Comparison of ENCODE assay signal across 20 cellular contexts in genomic region chr6:9461161-9461560, GRCh38.
"Had no signal": no experiment of that assay in that cellular context is flagged by ENCODE, and none has a peak within 500 bp of the region (broad histone marks: within the 10 kb centered on the region; RNA-seq: fewer than 3 reads in every experiment).

No MANE protein-coding gene starts in this region.

- H3K27ac ChIP-seq: neutrophil, spleen, testis, tibial nerve, upper lobe of right lung, vagina had no signal

- H3K4me1 Mint-ChIP-seq: naive thymus-derived CD8-positive, alpha-beta T cell; stimulated activated memory B cell treated with anti-CD40 and anti-IgM and Interleukin-4, amounts not matched to agents 10 μg/mL and 1 μg/mL and 100 μg/mL, for 72 hours had no signal

- H3K4me3 Mint-ChIP-seq: endodermal cell; naive thymus-derived CD8-positive, alpha-beta T cell; stimulated activated memory B cell treated with anti-CD40 and anti-IgM and Interleukin-4, amounts not matched to agents 10 μg/mL and 1 μg/mL and 100 μg/mL, for 72 hours; stimulated activated naive CD8-positive, alpha-beta T cell treated with anti-CD3 and anti-CD28 coated beads, Interleukin-15, Interleukin-2, amounts not matched to agents 100 ng/mL and 50 ng/mL, for 24 hours had no signal

- H3K27ac Mint-ChIP-seq: endodermal cell; naive thymus-derived CD8-positive, alpha-beta T cell; stimulated activated memory B cell treated with anti-CD40 and anti-IgM and Interleukin-4, amounts not matched to agents 10 μg/mL and 1 μg/mL and 100 μg/mL, for 72 hours; stimulated activated naive CD8-positive, alpha-beta T cell treated with anti-CD3 and anti-CD28 coated beads, Interleukin-15, Interleukin-2, amounts not matched to agents 100 ng/mL and 50 ng/mL, for 24 hours had no signal

- H3K27me3 Mint-ChIP-seq: naive thymus-derived CD8-positive, alpha-beta T cell; stimulated activated memory B cell treated with anti-CD40 and anti-IgM and Interleukin-4, amounts not matched to agents 10 μg/mL and 1 μg/mL and 100 μg/mL, for 72 hours; stimulated activated naive CD8-positive, alpha-beta T cell treated with anti-CD3 and anti-CD28 coated beads, Interleukin-15, Interleukin-2, amounts not matched to agents 100 ng/mL and 50 ng/mL, for 24 hours had no signal

- H3K4me3 ChIP-seq: mucosa of descending colon, spleen, testis, tibial nerve, upper lobe of right lung, vagina had no signal

- H3K9me3 ChIP-seq: mucosa of descending colon, neutrophil, testis, tibial nerve, upper lobe of right lung, vagina had no signal

- H3K36me3 Mint-ChIP-seq: naive thymus-derived CD8-positive, alpha-beta T cell; stimulated activated memory B cell treated with anti-CD40 and anti-IgM and Interleukin-4, amounts not matched to agents 10 μg/mL and 1 μg/mL and 100 μg/mL, for 72 hours had no signal

- H3K36me3 ChIP-seq: neutrophil, spleen, tibial nerve, upper lobe of right lung, vagina had no signal

- FAIRE-seq: endothelial cell of umbilical vein had no signal

- ATAC-seq: mucosa of descending colon; naive thymus-derived CD8-positive, alpha-beta T cell; sciatic nerve; stimulated activated memory B cell treated with anti-CD40 and anti-IgM and Interleukin-4, amounts not matched to agents 10 μg/mL and 1 μg/mL and 100 μg/mL, for 72 hours; upper lobe of right lung had no signal

- DNase-seq: effector CD4-positive, alpha-beta T cell; endodermal cell; foreskin melanocyte; head of caudate nucleus; hippocampal formation; mucosa of descending colon; naive thymus-derived CD8-positive, alpha-beta T cell; spleen; stimulated activated CD4-positive, alpha-beta T cell treated with anti-CD3 and anti-CD28 coated beads, Interleukin-15, amount 100 ng/mL, for 24 hours; stimulated activated CD4-positive, alpha-beta T cell treated with anti-CD3 and anti-CD28 coated beads, Interleukin-1b, Interleukin-23, amount 100 ng/mL, for 48 hours; stimulated activated CD4-positive, alpha-beta T cell treated with anti-CD3 and anti-CD28 coated beads, Interleukin-4, amount 100 ng/mL, for 24 hours; testis; upper lobe of right lung had no signal

- H3K27me3 ChIP-seq: neutrophil, spleen, testis, tibial nerve, upper lobe of right lung, vagina had no signal

- H3K4me1 ChIP-seq: spleen, testis, tibial nerve, upper lobe of right lung, vagina had no signal
